ENCODE assay signal across 2 cellular contexts in the genomic region with DNA sequence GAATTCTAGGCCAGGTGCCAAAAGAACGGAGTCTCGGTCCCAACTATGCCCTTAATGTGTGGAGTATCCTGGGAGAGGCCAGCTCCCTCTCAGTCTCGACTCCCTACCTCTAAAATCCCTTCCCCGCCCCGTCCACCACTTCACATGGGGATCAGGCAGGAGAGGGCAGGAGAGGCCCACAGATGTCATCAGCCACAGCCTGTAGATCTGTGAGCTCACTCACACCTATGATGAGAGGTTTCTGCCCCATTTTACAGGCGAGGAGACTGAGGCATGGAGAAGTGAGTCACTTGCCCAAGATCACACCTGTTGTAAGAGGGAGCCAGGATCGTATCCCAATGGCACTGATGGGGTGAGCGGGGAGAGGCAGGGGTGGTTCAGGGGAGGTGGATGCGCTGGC.
TF ChIP-seq lines count a peak whose summit lies in the region.

No MANE protein-coding gene starts in this region.

TF ChIP-seq in SK-N-SH treated with all-trans-retinoic acid at 6 μM for 48 hours, 23 proteins besides CTCF, POLR2A, EP300 and RAD21:
- TF ChIP-seq, protein P1, sequence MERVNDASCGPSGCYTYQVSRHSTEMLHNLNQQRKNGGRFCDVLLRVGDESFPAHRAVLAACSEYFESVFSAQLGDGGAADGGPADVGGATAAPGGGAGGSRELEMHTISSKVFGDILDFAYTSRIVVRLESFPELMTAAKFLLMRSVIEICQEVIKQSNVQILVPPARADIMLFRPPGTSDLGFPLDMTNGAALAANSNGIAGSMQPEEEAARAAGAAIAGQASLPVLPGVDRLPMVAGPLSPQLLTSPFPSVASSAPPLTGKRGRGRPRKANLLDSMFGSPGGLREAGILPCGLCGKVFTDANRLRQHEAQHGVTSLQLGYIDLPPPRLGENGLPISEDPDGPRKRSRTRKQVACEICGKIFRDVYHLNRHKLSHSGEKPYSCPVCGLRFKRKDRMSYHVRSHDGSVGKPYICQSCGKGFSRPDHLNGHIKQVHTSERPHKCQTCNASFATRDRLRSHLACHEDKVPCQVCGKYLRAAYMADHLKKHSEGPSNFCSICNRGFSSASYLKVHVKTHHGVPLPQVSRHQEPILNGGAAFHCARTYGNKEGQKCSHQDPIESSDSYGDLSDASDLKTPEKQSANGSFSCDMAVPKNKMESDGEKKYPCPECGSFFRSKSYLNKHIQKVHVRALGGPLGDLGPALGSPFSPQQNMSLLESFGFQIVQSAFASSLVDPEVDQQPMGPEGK (CRISPR knock-in tag; IDR thresholded peaks at IDR 0.05; ENCODE audit: borderline replicate concordance) = no peak
- TF ChIP-seq, protein P2, sequence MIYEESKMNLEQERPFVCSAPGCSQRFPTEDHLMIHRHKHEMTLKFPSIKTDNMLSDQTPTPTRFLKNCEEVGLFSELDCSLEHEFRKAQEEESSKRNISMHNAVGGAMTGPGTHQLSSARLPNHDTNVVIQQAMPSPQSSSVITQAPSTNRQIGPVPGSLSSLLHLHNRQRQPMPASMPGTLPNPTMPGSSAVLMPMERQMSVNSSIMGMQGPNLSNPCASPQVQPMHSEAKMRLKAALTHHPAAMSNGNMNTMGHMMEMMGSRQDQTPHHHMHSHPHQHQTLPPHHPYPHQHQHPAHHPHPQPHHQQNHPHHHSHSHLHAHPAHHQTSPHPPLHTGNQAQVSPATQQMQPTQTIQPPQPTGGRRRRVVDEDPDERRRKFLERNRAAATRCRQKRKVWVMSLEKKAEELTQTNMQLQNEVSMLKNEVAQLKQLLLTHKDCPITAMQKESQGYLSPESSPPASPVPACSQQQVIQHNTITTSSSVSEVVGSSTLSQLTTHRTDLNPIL (CRISPR knock-in tag; IDR thresholded peaks at IDR 0.05; ENCODE audit: low read depth) = no peak
- no peak for TF ChIP-seq TCF4 (CRISPR knock-in tag; IDR thresholded peaks at IDR 0.05; ENCODE audit: borderline replicate concordance)
- TF ChIP-seq, protein P3, sequence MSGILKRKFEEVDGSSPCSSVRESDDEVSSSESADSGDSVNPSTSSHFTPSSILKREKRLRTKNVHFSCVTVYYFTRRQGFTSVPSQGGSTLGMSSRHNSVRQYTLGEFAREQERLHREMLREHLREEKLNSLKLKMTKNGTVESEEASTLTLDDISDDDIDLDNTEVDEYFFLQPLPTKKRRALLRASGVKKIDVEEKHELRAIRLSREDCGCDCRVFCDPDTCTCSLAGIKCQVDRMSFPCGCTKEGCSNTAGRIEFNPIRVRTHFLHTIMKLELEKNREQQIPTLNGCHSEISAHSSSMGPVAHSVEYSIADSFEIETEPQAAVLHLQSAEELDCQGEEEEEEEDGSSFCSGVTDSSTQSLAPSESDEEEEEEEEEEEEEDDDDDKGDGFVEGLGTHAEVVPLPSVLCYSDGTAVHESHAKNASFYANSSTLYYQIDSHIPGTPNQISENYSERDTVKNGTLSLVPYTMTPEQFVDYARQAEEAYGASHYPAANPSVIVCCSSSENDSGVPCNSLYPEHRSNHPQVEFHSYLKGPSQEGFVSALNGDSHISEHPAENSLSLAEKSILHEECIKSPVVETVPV (CRISPR knock-in tag; IDR thresholded peaks at IDR 0.05) = no peak
- no peak for TF ChIP-seq OSR1 (CRISPR knock-in tag; IDR thresholded peaks at IDR 0.05)
- no peak for TF ChIP-seq PPARA (CRISPR knock-in tag; IDR thresholded peaks at IDR 0.05; ENCODE audit: borderline replicate concordance)
- TF ChIP-seq ESRRG (CRISPR knock-in tag; IDR thresholded peaks at IDR 0.05) = no peak

TF ChIP-seq in HCT116, 20 proteins besides CTCF, POLR2A, EP300 and RAD21 (continued from another document):
- TF ChIP-seq, protein P4, sequence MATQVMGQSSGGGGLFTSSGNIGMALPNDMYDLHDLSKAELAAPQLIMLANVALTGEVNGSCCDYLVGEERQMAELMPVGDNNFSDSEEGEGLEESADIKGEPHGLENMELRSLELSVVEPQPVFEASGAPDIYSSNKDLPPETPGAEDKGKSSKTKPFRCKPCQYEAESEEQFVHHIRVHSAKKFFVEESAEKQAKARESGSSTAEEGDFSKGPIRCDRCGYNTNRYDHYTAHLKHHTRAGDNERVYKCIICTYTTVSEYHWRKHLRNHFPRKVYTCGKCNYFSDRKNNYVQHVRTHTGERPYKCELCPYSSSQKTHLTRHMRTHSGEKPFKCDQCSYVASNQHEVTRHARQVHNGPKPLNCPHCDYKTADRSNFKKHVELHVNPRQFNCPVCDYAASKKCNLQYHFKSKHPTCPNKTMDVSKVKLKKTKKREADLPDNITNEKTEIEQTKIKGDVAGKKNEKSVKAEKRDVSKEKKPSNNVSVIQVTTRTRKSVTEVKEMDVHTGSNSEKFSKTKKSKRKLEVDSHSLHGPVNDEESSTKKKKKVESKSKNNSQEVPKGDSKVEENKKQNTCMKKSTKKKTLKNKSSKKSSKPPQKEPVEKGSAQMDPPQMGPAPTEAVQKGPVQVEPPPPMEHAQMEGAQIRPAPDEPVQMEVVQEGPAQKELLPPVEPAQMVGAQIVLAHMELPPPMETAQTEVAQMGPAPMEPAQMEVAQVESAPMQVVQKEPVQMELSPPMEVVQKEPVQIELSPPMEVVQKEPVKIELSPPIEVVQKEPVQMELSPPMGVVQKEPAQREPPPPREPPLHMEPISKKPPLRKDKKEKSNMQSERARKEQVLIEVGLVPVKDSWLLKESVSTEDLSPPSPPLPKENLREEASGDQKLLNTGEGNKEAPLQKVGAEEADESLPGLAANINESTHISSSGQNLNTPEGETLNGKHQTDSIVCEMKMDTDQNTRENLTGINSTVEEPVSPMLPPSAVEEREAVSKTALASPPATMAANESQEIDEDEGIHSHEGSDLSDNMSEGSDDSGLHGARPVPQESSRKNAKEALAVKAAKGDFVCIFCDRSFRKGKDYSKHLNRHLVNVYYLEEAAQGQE (IDR thresholded peaks at IDR 0.05; ENCODE audit: low read depth) = no peak
- TF ChIP-seq JUND (IDR thresholded peaks at IDR 0.05) (no peak), POLR2AphosphoS5 (IDR thresholded peaks at IDR 0.05; ENCODE audit: low read depth, low read length) (no peak)
